In the genomic region with DNA sequence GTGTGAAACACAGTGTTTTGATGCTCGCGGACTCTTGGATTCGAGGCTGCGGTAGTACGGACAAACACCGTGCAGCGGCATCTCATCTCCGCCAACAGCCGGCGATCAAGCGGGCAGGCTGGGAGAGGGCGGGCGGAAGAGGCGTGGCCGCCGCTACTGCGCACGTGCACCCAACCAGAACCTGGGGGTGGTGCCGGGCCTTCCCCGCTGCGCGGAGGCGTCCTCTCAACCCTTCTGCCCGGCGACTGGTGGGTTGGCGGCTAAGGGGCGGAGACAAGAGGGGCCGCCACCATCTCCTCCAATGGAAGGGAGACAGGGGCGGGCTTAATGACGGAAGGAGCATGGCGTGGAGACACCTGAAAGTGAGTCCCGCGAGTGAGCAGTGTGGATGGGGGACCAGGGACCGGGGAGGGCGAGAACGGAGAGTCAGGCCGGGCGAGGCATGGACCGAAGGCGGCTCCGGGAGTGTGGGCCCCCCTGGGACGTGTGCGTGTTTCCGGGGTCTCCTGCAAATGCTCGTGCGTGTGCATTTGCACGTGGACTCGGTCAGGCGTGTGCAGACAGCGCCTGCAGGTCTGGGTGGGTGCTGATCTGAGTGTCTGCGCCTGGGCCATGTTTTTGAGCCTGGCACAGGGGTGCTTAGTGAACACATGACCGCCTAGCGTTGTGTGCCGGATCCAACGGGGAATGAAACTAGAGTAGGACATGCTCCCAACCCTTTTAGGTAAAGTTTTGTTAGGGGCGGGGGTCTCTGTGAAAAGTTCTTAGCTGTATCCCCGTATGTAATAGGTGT, we compare ENCODE assay signal across 1 cellular context.
TF ChIP-seq lines count a peak whose summit lies in the region.

A gene (plus strand): TSS at position 321 of the 793 bp plus-strand sequence. CDS start 21 bp downstream, at position 342.

TF ChIP-seq in HepG2, 621 proteins besides CTCF, POLR2A, EP300 and RAD21 (continued from another document and continues in another):
- TF ChIP-seq, protein P1, sequence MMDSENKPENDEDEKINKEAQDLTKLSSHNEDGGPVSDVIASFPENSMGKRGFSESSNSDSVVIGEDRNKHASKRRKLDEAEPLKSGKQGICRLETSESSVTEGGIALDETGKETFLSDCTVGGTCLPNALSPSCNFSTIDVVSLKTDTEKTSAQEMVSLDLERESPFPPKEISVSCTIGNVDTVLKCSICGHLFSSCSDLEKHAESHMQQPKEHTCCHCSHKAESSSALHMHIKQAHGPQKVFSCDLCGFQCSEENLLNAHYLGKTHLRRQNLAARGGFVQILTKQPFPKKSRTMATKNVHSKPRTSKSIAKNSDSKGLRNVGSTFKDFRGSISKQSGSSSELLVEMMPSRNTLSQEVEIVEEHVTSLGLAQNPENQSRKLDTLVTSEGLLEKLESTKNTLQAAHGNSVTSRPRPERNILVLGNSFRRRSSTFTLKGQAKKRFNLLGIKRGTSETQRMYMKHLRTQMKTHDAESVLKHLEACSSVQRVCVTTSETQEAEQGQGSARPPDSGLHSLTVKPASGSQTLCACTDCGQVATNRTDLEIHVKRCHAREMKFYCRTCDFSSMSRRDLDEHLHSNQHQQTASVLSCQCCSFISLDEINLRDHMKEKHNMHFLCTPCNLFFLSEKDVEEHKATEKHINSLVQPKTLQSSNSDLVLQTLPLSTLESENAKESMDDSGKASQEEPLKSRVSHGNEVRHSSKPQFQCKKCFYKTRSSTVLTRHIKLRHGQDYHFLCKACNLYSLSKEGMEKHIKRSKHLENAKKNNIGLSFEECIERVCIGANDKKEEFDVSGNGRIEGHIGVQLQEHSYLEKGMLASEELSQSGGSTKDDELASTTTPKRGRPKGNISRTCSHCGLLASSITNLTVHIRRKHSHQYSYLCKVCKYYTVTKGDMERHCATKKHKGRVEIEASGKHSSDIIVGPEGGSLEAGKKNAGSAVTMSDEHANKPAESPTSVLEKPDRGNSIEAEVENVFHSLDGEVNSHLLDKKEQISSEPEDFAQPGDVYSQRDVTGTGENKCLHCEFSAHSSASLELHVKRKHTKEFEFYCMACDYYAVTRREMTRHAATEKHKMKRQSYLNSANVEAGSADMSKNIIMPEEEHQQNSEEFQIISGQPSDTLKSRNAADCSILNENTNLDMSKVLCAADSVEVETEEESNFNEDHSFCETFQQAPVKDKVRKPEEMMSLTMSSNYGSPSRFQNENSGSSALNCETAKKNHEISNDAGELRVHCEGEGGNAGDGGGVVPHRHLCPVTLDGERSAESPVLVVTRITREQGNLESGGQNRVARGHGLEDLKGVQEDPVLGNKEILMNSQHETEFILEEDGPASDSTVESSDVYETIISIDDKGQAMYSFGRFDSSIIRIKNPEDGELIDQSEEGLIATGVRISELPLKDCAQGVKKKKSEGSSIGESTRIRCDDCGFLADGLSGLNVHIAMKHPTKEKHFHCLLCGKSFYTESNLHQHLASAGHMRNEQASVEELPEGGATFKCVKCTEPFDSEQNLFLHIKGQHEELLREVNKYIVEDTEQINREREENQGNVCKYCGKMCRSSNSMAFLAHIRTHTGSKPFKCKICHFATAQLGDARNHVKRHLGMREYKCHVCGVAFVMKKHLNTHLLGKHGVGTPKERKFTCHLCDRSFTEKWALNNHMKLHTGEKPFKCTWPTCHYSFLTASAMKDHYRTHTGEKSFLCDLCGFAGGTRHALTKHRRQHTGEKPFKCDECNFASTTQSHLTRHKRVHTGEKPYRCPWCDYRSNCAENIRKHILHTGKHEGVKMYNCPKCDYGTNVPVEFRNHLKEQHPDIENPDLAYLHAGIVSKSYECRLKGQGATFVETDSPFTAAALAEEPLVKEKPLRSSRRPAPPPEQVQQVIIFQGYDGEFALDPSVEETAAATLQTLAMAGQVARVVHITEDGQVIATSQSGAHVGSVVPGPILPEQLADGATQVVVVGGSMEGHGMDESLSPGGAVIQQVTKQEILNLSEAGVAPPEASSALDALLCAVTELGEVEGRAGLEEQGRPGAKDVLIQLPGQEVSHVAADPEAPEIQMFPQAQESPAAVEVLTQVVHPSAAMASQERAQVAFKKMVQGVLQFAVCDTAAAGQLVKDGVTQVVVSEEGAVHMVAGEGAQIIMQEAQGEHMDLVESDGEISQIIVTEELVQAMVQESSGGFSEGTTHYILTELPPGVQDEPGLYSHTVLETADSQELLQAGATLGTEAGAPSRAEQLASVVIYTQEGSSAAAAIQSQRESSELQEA (CRISPR knock-in tag; IDR thresholded peaks at IDR 0.05; ENCODE audit: not compliant biosample characterization): no peak
- TF ChIP-seq LCORL (IDR thresholded peaks at IDR 0.05) (no peak), LCORL (CRISPR knock-in tag; IDR thresholded peaks at IDR 0.05) (peak; percentile 35; the same call in 1 of the 2 replicates), IKZF1 (IDR thresholded peaks at IDR 0.05) (no peak), ZNF768 (CRISPR knock-in tag; IDR thresholded peaks at IDR 0.05) (peak; percentile 70; the same call in 1 of the 2 replicates), CCDC6 (CRISPR knock-in tag; IDR thresholded peaks at IDR 0.05) (no peak; the same call in 1 of the 2 replicates), ZNF816 (CRISPR knock-in tag; IDR thresholded peaks at IDR 0.05; ENCODE audit: borderline replicate concordance) (no peak), HDAC6 (IDR thresholded peaks at IDR 0.05; ENCODE audit: low read depth, low read length) (no peak), EHMT2 (IDR thresholded peaks at IDR 0.05; ENCODE audit: borderline replicate concordance, low read depth, low read length) (no peak), TBX3 (IDR thresholded peaks at IDR 0.05; ENCODE audit: borderline replicate concordance) (no peak; the same call in none of the 2 replicates), MYNN (CRISPR knock-in tag; IDR thresholded peaks at IDR 0.05; ENCODE audit: low read depth) (no peak), KLF11 (CRISPR knock-in tag; IDR thresholded peaks at IDR 0.05) (peak; percentile 34; the same call in 1 of the 2 replicates), GABPB1 (CRISPR knock-in tag; IDR thresholded peaks at IDR 0.05) (peak; percentile 95), POGZ (CRISPR knock-in tag; IDR thresholded peaks at IDR 0.05) (peak; percentile 83), EZH2 (conservative IDR thresholded peaks at IDR 0.05; ENCODE audit: low read depth, low read length) (no peak), SP4 (CRISPR knock-in tag; IDR thresholded peaks at IDR 0.05) (peak; percentile 99), GTF3A (CRISPR knock-in tag; conservative IDR thresholded peaks at IDR 0.05) (peak; percentile 92), SP2 (CRISPR knock-in tag; IDR thresholded peaks at IDR 0.05) (peak; percentile 96), ZNF44 (CRISPR knock-in tag; IDR thresholded peaks at IDR 0.05) (0 out of 2 replicates have a peak, but pooled peaks have one; percentile 24)
- TF ChIP-seq, protein P2, sequence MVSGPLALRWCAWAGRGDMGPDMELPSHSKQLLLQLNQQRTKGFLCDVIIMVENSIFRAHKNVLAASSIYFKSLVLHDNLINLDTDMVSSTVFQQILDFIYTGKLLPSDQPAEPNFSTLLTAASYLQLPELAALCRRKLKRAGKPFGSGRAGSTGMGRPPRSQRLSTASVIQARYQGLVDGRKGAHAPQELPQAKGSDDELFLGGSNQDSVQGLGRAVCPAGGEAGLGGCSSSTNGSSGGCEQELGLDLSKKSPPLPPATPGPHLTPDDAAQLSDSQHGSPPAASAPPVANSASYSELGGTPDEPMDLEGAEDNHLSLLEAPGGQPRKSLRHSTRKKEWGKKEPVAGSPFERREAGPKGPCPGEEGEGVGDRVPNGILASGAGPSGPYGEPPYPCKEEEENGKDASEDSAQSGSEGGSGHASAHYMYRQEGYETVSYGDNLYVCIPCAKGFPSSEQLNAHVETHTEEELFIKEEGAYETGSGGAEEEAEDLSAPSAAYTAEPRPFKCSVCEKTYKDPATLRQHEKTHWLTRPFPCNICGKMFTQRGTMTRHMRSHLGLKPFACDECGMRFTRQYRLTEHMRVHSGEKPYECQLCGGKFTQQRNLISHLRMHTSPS (CRISPR knock-in tag; IDR thresholded peaks at IDR 0.05; ENCODE audit: low read depth): peak; percentile 54; the same call in 1 of the 2 replicates
- TF ChIP-seq, protein P3, sequence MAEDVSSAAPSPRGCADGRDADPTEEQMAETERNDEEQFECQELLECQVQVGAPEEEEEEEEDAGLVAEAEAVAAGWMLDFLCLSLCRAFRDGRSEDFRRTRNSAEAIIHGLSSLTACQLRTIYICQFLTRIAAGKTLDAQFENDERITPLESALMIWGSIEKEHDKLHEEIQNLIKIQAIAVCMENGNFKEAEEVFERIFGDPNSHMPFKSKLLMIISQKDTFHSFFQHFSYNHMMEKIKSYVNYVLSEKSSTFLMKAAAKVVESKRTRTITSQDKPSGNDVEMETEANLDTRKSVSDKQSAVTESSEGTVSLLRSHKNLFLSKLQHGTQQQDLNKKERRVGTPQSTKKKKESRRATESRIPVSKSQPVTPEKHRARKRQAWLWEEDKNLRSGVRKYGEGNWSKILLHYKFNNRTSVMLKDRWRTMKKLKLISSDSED (CRISPR knock-in tag; IDR thresholded peaks at IDR 0.05): no peak
- TF ChIP-seq, protein P4, sequence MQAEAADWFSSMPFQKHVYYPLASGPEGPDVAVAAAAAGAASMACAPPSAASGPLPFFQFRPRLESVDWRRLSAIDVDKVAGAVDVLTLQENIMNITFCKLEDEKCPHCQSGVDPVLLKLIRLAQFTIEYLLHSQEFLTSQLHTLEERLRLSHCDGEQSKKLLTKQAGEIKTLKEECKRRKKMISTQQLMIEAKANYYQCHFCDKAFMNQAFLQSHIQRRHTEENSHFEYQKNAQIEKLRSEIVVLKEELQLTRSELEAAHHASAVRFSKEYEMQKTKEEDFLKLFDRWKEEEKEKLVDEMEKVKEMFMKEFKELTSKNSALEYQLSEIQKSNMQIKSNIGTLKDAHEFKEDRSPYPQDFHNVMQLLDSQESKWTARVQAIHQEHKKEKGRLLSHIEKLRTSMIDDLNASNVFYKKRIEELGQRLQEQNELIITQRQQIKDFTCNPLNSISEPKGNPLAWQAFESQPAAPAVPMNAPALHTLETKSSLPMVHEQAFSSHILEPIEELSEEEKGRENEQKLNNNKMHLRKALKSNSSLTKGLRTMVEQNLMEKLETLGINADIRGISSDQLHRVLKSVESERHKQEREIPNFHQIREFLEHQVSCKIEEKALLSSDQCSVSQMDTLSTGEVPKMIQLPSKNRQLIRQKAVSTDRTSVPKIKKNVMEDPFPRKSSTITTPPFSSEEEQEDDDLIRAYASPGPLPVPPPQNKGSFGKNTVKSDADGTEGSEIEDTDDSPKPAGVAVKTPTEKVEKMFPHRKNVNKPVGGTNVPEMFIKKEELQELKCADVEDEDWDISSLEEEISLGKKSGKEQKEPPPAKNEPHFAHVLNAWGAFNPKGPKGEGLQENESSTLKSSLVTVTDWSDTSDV (CRISPR knock-in tag; IDR thresholded peaks at IDR 0.05): peak; percentile 88; the same call in 1 of the 2 replicates
- TF ChIP-seq, protein P5, sequence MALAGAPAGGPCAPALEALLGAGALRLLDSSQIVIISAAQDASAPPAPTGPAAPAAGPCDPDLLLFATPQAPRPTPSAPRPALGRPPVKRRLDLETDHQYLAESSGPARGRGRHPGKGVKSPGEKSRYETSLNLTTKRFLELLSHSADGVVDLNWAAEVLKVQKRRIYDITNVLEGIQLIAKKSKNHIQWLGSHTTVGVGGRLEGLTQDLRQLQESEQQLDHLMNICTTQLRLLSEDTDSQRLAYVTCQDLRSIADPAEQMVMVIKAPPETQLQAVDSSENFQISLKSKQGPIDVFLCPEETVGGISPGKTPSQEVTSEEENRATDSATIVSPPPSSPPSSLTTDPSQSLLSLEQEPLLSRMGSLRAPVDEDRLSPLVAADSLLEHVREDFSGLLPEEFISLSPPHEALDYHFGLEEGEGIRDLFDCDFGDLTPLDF (CRISPR knock-in tag; IDR thresholded peaks at IDR 0.05): no peak; the same call in 1 of the 2 replicates
- TF ChIP-seq, protein P6, sequence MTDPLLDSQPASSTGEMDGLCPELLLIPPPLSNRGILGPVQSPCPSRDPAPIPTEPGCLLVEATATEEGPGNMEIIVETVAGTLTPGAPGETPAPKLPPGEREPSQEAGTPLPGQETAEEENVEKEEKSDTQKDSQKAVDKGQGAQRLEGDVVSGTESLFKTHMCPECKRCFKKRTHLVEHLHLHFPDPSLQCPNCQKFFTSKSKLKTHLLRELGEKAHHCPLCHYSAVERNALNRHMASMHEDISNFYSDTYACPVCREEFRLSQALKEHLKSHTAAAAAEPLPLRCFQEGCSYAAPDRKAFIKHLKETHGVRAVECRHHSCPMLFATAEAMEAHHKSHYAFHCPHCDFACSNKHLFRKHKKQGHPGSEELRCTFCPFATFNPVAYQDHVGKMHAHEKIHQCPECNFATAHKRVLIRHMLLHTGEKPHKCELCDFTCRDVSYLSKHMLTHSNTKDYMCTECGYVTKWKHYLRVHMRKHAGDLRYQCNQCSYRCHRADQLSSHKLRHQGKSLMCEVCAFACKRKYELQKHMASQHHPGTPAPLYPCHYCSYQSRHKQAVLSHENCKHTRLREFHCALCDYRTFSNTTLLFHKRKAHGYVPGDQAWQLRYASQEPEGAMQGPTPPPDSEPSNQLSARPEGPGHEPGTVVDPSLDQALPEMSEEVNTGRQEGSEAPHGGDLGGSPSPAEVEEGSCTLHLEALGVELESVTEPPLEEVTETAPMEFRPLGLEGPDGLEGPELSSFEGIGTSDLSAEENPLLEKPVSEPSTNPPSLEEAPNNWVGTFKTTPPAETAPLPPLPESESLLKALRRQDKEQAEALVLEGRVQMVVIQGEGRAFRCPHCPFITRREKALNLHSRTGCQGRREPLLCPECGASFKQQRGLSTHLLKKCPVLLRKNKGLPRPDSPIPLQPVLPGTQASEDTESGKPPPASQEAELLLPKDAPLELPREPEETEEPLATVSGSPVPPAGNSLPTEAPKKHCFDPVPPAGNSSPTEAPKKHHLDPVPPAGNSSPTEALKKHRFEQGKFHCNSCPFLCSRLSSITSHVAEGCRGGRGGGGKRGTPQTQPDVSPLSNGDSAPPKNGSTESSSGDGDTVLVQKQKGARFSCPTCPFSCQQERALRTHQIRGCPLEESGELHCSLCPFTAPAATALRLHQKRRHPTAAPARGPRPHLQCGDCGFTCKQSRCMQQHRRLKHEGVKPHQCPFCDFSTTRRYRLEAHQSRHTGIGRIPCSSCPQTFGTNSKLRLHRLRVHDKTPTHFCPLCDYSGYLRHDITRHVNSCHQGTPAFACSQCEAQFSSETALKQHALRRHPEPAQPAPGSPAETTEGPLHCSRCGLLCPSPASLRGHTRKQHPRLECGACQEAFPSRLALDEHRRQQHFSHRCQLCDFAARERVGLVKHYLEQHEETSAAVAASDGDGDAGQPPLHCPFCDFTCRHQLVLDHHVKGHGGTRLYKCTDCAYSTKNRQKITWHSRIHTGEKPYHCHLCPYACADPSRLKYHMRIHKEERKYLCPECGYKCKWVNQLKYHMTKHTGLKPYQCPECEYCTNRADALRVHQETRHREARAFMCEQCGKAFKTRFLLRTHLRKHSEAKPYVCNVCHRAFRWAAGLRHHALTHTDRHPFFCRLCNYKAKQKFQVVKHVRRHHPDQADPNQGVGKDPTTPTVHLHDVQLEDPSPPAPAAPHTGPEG (CRISPR knock-in tag; IDR thresholded peaks at IDR 0.05): no peak
- TF ChIP-seq, protein P7, sequence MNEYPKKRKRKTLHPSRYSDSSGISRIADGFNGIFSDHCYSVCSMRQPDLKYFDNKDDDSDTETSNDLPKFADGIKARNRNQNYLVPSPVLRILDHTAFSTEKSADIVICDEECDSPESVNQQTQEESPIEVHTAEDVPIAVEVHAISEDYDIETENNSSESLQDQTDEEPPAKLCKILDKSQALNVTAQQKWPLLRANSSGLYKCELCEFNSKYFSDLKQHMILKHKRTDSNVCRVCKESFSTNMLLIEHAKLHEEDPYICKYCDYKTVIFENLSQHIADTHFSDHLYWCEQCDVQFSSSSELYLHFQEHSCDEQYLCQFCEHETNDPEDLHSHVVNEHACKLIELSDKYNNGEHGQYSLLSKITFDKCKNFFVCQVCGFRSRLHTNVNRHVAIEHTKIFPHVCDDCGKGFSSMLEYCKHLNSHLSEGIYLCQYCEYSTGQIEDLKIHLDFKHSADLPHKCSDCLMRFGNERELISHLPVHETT (CRISPR knock-in tag; conservative IDR thresholded peaks at IDR 0.05): no peak; the same call in 1 of the 2 replicates
